ENCODE assay signal across 1 cellular context in the genomic region with DNA sequence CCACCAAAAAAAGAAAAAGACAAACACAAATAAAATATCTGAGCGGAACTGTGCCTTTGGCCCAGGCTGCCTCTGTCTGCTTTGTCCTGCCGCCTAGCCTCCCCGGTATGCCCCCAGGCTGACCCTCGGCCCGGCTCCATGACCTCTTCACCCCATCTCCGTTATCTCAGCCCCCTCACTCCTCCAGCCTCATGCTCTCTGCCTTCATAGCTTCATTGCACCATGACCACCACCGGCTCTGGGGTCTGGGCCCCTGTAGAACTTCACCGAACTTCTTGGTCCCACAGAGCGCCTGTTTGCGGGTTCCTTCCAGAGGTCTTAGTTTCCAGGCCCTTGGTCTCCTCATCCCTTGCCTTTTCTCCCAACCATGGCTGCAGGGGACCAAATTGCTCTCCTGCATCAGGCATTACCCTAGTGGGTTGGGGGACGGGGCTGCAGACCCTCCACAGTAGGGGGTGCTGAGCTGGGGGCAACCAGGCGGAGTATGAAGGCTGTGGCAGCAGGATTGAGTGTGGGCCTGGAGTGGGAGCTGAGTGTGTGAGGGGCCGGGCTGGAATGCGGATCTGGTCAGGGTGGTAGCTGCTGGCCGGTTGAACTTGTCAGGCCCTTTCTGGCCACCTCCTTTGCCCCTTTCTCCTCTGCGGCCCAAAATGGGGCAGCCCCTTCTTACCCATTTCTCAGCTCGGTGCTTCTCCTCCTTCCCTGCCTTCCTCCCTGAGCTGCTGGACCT.
TF ChIP-seq lines count a peak whose summit lies in the region.

No MANE protein-coding gene starts in this region.

TF ChIP-seq in HepG2, 621 proteins besides CTCF, POLR2A, EP300 and RAD21:
- TF ChIP-seq ZNF775 (CRISPR knock-in tag; IDR thresholded peaks at IDR 0.05; ENCODE audit: borderline replicate concordance) (no peak), AGO2 (optimal IDR thresholded peaks at IDR 0.05; ENCODE audit: low read depth, low read length) (peak; percentile 30)
